In the genomic region with DNA sequence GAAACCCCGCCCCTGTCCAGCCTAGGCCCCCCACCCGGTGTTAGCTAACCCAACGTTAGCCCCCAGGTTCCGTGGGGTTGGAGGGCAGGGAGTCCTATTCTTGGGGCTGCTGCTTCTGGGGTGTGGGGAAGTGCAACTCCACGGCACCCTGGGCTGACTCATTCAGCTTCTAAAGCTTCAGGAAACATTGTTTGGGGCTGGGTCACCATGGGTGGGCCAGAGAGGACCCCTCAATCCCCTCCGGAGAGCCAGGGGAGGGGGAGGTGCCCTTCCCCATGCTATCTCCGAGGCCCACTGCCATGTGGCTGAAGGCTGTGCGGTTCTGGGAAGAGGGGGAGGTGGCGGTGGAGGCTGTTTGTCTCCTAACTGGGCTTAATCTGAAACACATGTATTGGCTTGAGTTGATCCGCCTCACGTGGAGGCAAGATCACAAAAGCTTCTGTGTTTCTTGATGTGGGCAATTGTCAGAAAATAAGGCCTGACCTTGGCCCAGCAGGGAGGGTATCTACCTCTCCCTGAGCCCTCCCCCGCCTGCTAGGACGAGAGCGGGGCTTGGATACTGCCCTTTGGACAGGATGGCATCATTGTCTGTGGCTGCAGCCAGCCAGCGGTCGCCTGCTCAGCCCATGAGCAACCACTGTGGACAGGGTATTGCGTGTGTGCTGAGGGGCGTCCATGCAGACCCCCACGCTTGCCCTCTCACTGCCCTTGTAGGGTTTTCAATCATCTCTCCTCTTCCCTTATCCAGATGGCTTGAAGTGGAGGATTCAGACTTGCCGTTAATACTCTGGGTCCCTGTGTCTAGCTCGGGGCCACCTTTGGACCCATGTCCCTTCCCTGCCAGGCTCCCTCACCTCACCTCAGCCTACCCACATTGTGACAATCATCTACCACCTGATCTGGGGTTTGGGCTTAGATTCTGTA, we compare ENCODE assay signal across 8 cellular contexts. TPM values are rescaled to one million over a fixed set of nuclear protein-coding genes. Genes with fewer than 3 reads are reported as not detected.
A peak's percentile ranks its signal among the peaks of the same experiment; 100 is the strongest.
DNase-seq lines count a peak whose midpoint lies in the region; ATAC-seq and TF ChIP-seq lines count a peak whose summit lies in the region.

No MANE protein-coding gene starts in this region.

- peak overlapping the region; percentile 89 for H3K27ac Mint-ChIP-seq in neural crest cell (ENCODE audit: unreplicated experiment)

- no peaks in the 10 kb centered on the region for H3K79me2 ChIP-seq in PC-9 (ENCODE audit: low read depth)

- no peak for ATAC-seq in GM18511 (IDR thresholded peaks at IDR 0.05; ENCODE audit: unreplicated experiment)
- ATAC-seq in HG03135 (IDR thresholded peaks at IDR 0.05; ENCODE audit: unreplicated experiment), result no peak

- POLR2A ChIA-PET in PC-9 (lab: Charles Lee; ENCODE audit: unreplicated experiment), result no interaction called here

- H3K36me3 ChIP-seq in H7 (replicated peaks; ENCODE audit: control insufficient read depth, insufficient read depth, low read length), result no peaks in the 10 kb centered on the region
- H3K36me3 ChIP-seq in PC-9 (ENCODE audit: low read depth), result no peaks in the 10 kb centered on the region

- no TSS peak for BruUV-seq in PC-9 (replicated peaks; lab: Mats Ljungman, UMichigan)

- no peak overlapping the region for H3K27ac ChIP-seq in PC-9

- no peaks in the 10 kb centered on the region for H4K20me1 ChIP-seq in PC-9 (ENCODE audit: insufficient read depth)

- H3K9me3 ChIP-seq in PC-9 (ENCODE audit: insufficient read depth, low read depth), result no peaks in the 10 kb centered on the region

- H3K4me1 ChIP-seq in PC-9 (replicated peaks; ENCODE audit: insufficient read depth), result no peaks in the 10 kb centered on the region

- H3F3A ChIP-seq in PC-9 (ENCODE audit: insufficient read depth, low read depth), result no peaks in the 10 kb centered on the region

- H3K36me3 Mint-ChIP-seq in neural crest cell (ENCODE audit: low read depth), result no peaks in the 10 kb centered on the region

- no peaks in the 10 kb centered on the region for H3K27me3 ChIP-seq in H7 (ENCODE audit: control insufficient read depth, insufficient read depth, low read length)
- no peaks in the 10 kb centered on the region for H3K27me3 ChIP-seq in PC-9 (ENCODE audit: insufficient read depth, low read depth)

- DNase-seq in H7 (peak; percentile 75), SW480 (ENCODE audit: low spot score) (peak; percentile 89), erythroblast (lab: John Stamatoyannopoulos, UW) (peak; percentile 59 to 80), neural crest cell (ENCODE audit: low read depth, low spot score) (no peak), PC-9 (no peak), Kasumi-1 (lab: John Stamatoyannopoulos, UW) (no peak)

- TF ChIP-seq POLR2A in erythroblast (IDR thresholded peaks at IDR 0.05; ENCODE audit: low read length), result no peak

- H3K4me3 Mint-ChIP-seq in neural crest cell, result peak overlapping the region; percentile 62

- H3K4me3 ChIP-seq in H7 (ENCODE audit: insufficient read depth, low read depth, low read length) (peak overlapping the region; percentile 16), PC-9 (no peak overlapping the region)

- H2AFZ ChIP-seq in PC-9, result no peak overlapping the region

- H3K4me2 ChIP-seq in PC-9, result no peak overlapping the region

- no peaks in the 10 kb centered on the region for H3K9me3 Mint-ChIP-seq in neural crest cell

- H3K4me1 Mint-ChIP-seq in neural crest cell, result peaks cover 34% of the 10 kb centered on the region

- no peaks in the 10 kb centered on the region for H3K27me3 Mint-ChIP-seq in neural crest cell (ENCODE audit: low read depth)

- intact Hi-C loops in PC-9 (cut with micrococcal nuclease; ENCODE audit: unreplicated experiment), result no loop called here

- CTCF ChIA-PET in PC-9 (lab: Charles Lee), result no interaction called here

- TF ChIP-seq CTCF in neural crest cell (conservative IDR thresholded peaks at IDR 0.05), result no peak
- TF ChIP-seq CTCF in PC-9 (conservative IDR thresholded peaks at IDR 0.05), result no peak

- H3K9me2 ChIP-seq in PC-9 (ENCODE audit: insufficient read depth), result no peaks in the 10 kb centered on the region

RNA-seq across cellular contexts. Expression of gene SERPINF1, which starts 1.3 kb away (rescaled TPM):
- 30.3 and 33.4 TPM in 2 replicates for total RNA-seq in H7 (2014; rRNA removed; shearing (Covaris generic))
- total RNA-seq in neural crest cell (2.3 and 4.6 TPM in 2 replicates), PC-9 (2021) (0.57 and 0.75 TPM in 2 replicates)

RNA-seq across cellular contexts. Expression of gene SERPINF2, which starts 20.5 kb away (rescaled TPM):
- 0.52 and 0.74 TPM in 2 replicates for total RNA-seq in H7 (2014; rRNA removed; shearing (Covaris generic))
- 0.19 TPM in 1 of 2 replicates, not detected in the other for total RNA-seq in neural crest cell
- 9.5 and 10.5 TPM in 2 replicates for total RNA-seq in PC-9 (2021)

RNA-seq across cellular contexts. Expression of gene WDR81, which starts 38.7 kb away (rescaled TPM):
- 13.2 and 14.3 TPM in 2 replicates for total RNA-seq in H7 (2014; rRNA removed; shearing (Covaris generic))
- total RNA-seq in neural crest cell (13.2 and 14.2 TPM in 2 replicates), PC-9 (2021) (20.2 and 20.5 TPM in 2 replicates)

RNA-seq across cellular contexts. Expression of gene TLCD2, which starts 53.0 kb away (rescaled TPM):
- total RNA-seq in H7 (2014; rRNA removed; shearing (Covaris generic)), result 0.04 and 0.45 TPM in 2 replicates
- total RNA-seq in neural crest cell (1.1 TPM in 2 replicates), PC-9 (2021) (6.1 and 6.7 TPM in 2 replicates)

Comparison
In these comparisons a context has a peak if more than half of its experiments do, and no peak if none do; other contexts are left out.
1. DNase-seq: peak in H7 (single experiment), SW480 (single experiment) and erythroblast (2 of 2); none in neural crest cell (single experiment), PC-9 (0 of 2) and Kasumi-1 (0 of 2).